Comparison of ENCODE assay signal across 9 cellular contexts in the genomic region with DNA sequence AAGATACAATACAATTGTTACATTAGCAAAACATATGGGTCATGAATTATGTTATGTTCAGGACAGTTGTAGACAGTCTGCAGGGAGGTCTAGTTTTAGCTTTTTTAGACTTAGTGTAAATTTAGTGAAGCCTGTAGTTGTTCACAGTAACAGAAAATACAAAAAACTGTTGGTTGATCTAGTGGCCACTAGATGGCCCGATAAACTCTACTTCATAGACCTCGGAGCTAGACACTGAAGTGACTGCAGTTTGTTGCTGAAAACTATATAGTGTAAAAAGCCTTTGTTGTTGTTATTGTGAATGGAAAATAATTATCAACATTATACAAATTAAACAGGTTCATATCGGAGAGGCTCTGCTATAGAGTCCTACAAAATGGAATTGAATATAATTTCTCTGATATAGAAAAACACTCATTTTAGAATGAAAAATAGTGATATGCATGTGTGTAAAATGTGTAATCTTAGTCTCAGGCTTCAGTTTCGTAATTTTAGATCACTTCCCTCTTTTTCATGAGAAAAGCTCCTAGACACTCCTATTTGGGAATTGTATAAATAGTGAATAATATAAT. TPM values are rescaled to one million over a fixed set of nuclear protein-coding genes. Genes with fewer than 3 reads are reported as not detected.
DNase-seq lines count a peak whose midpoint lies in the region; ATAC-seq, FAIRE-seq and TF ChIP-seq lines count a peak whose summit lies in the region.
"Had no signal": no experiment of that assay in that cellular context is flagged by ENCODE, and none has a peak within 500 bp of the region (broad histone marks: within the 10 kb centered on the region; RNA-seq: fewer than 3 reads in every experiment).

No MANE protein-coding gene starts in this region.

- no peaks in the 10 kb centered on the region for H3F3A ChIP-seq in SK-N-SH (replicated peaks; ENCODE audit: insufficient read depth)

- POLR2A ChIA-PET in SK-N-SH (lab: Yijun Ruan, JAX), result no interaction called here

- DNase-seq in AG20443 (ENCODE audit: low spot score) (peak; percentile 23), SK-N-SH (peak; percentile 38), DMS153 (lab: John Stamatoyannopoulos, UW) (no peak)
- DNase-seq in activated CD4-positive, alpha-beta T cell treated with anti-CD3 and anti-CD28 coated beads, Interleukin-2, amount 10 ng/mL, durations not matched to agents 24 days and 14 days, result no peak
- DNase-seq in activated T-cell treated with anti-CD3 and anti-CD28 coated beads, Interleukin-2, amount 50 U/mL, for 4 hours, result no peak

- WGBS in SK-N-SH (ENCODE audit: low lambda C conversion rate), result 2% methylated on average over 4 of the region's 4 CpGs

- TF ChIP-seq RAD21 in SK-N-SH (IDR thresholded peaks at IDR 0.05; ENCODE audit: low read length), result peak; percentile 22

- TF ChIP-seq EP300 in SK-N-SH (IDR thresholded peaks at IDR 0.05; ENCODE audit: borderline replicate concordance in 1 of 2, low read depth in 1 of 2, low read length in 1 of 2), result no peak

- no peaks in the 10 kb centered on the region for H4K20me1 ChIP-seq in SK-N-SH (ENCODE audit: insufficient read depth)

- H3K4me3 ChIP-seq in HUES48 (ENCODE audit: low read depth, low read length), result 0 out of 2 replicates have a peak overlapping the region, but pooled peaks have one; percentile 14
- H3K4me3 ChIP-seq in SK-N-SH (ENCODE audit: low read depth in 2 of 2, low read length in 1 of 2), result no peak overlapping the region

- no peak overlapping the region for H3K4me3 Mint-ChIP-seq in activated CD4-positive, alpha-beta T cell treated with anti-CD3 and anti-CD28 coated beads, Interleukin-2, amount 10 ng/mL, durations not matched to agents 24 days and 14 days
- no peak overlapping the region for H3K4me3 Mint-ChIP-seq in activated T-cell treated with anti-CD3 and anti-CD28 coated beads, Interleukin-2, amount 50 U/mL, for 4 hours
- H3K4me3 Mint-ChIP-seq: central memory CD8-positive, alpha-beta T cell had no signal

- H3K9me2 ChIP-seq in SK-N-SH, result no peaks in the 10 kb centered on the region

- H3K9me3 ChIP-seq in HUES48 (ENCODE audit: control insufficient read depth, insufficient read depth, low read length) (peaks cover 46% of the 10 kb centered on the region), SK-N-SH (no peaks in the 10 kb centered on the region)

- H2AFZ ChIP-seq in SK-N-SH (ENCODE audit: low read depth), result no peak overlapping the region

- no peak overlapping the region for H3K4me2 ChIP-seq in SK-N-SH

- H3K36me3 Mint-ChIP-seq in activated CD4-positive, alpha-beta T cell treated with anti-CD3 and anti-CD28 coated beads, Interleukin-2, amount 10 ng/mL, durations not matched to agents 24 days and 14 days (ENCODE audit: low read depth), result no peaks in the 10 kb centered on the region
- H3K36me3 Mint-ChIP-seq in activated T-cell treated with anti-CD3 and anti-CD28 coated beads, Interleukin-2, amount 50 U/mL, for 4 hours (ENCODE audit: insufficient read depth), result no peaks in the 10 kb centered on the region

- no peaks in the 10 kb centered on the region for H3K36me3 ChIP-seq in HUES48 (ENCODE audit: control insufficient read depth, insufficient read depth, low read length)
- H3K36me3 ChIP-seq in SK-N-SH (replicated peaks in 1 of 2; ENCODE audit: control insufficient read depth in 1 of 2, insufficient read depth in 2 of 2, low read length in 1 of 2), result no peaks in the 10 kb centered on the region

- peak; percentile 67 for TF ChIP-seq CTCF in SK-N-SH (IDR thresholded peaks at IDR 0.05)

- CTCF ChIA-PET in SK-N-SH (lab: Yijun Ruan, JAX), result interaction anchor here (0.6 to 5.2 kb wide), 15 partner anchors 8 to 1813 kb away, joined by 3 to 22 read pairs (median 3); a partner anchor contains a TSS

- H3K4me1 Mint-ChIP-seq in activated CD4-positive, alpha-beta T cell treated with anti-CD3 and anti-CD28 coated beads, Interleukin-2, amount 10 ng/mL, durations not matched to agents 24 days and 14 days, result no peaks in the 10 kb centered on the region
- no peaks in the 10 kb centered on the region for H3K4me1 Mint-ChIP-seq in activated T-cell treated with anti-CD3 and anti-CD28 coated beads, Interleukin-2, amount 50 U/mL, for 4 hours (ENCODE audit: low read depth)
- H3K4me1 Mint-ChIP-seq: central memory CD8-positive, alpha-beta T cell had no signal

- ATAC-seq in GM21786 (IDR thresholded peaks at IDR 0.05; ENCODE audit: unreplicated experiment), result no peak
- no peak for ATAC-seq in activated T-cell treated with anti-CD3 and anti-CD28 coated beads, Interleukin-2, amount 50 U/mL, for 4 hours

- no peaks in the 10 kb centered on the region for H3K27me3 Mint-ChIP-seq in activated CD4-positive, alpha-beta T cell treated with anti-CD3 and anti-CD28 coated beads, Interleukin-2, amount 10 ng/mL, durations not matched to agents 24 days and 14 days
- H3K27me3 Mint-ChIP-seq in activated T-cell treated with anti-CD3 and anti-CD28 coated beads, Interleukin-2, amount 50 U/mL, for 4 hours (ENCODE audit: low read depth), result peaks cover 11% of the 10 kb centered on the region

- H3K27me3 ChIP-seq in HUES48 (ENCODE audit: control insufficient read depth, insufficient read depth, low read length) (peaks cover 81% of the 10 kb centered on the region), SK-N-SH (ENCODE audit: insufficient read depth) (peaks cover 10% of the 10 kb centered on the region; the same call in 1 of the 2 replicates)

- H3K9ac ChIP-seq in HUES48 (ENCODE audit: low read depth, low read length) (no peak overlapping the region), SK-N-SH (no peak overlapping the region)

- H3K9me3 Mint-ChIP-seq in activated CD4-positive, alpha-beta T cell treated with anti-CD3 and anti-CD28 coated beads, Interleukin-2, amount 10 ng/mL, durations not matched to agents 24 days and 14 days, result no peaks in the 10 kb centered on the region
- no peaks in the 10 kb centered on the region for H3K9me3 Mint-ChIP-seq in activated T-cell treated with anti-CD3 and anti-CD28 coated beads, Interleukin-2, amount 50 U/mL, for 4 hours
- H3K9me3 Mint-ChIP-seq: central memory CD8-positive, alpha-beta T cell had no signal

- no peak overlapping the region for H3K27ac Mint-ChIP-seq in activated CD4-positive, alpha-beta T cell treated with anti-CD3 and anti-CD28 coated beads, Interleukin-2, amount 10 ng/mL, durations not matched to agents 24 days and 14 days

- H3K27ac ChIP-seq in HUES48 (ENCODE audit: low read depth, low read length) (peak overlapping the region; percentile 28), SK-N-SH (ENCODE audit: low read depth in 2 of 2, low read length in 1 of 2) (no peak overlapping the region)

- no peaks in the 10 kb centered on the region for H3K79me2 ChIP-seq in SK-N-SH (ENCODE audit: insufficient read depth)

- intact Hi-C loops in activated CD4-positive, alpha-beta T cell treated with anti-CD3 and anti-CD28 coated beads, Interleukin-2, amount 10 ng/mL, durations not matched to agents 24 days and 14 days (cut with micrococcal nuclease), result no loop called here

- peaks cover 5% of the 10 kb centered on the region; the same call in 1 of the 2 replicates for H3K4me1 ChIP-seq in HUES48 (ENCODE audit: control insufficient read depth, insufficient read depth, low read length)
- H3K4me1 ChIP-seq in SK-N-SH (ENCODE audit: control insufficient read depth in 1 of 2, insufficient read depth in 2 of 2, low read depth in 1 of 2, low read length in 1 of 2), result no peaks in the 10 kb centered on the region

- FAIRE-seq in islet of Langerhans (lab: Jason Lieb, UNC), result peak; percentile 82

TF ChIP-seq in SK-N-SH, 30 proteins besides CTCF, POLR2A, EP300 and RAD21 (continues in another document):
- TF ChIP-seq, protein P1, sequence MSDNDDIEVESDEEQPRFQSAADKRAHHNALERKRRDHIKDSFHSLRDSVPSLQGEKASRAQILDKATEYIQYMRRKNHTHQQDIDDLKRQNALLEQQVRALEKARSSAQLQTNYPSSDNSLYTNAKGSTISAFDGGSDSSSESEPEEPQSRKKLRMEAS (IDR thresholded peaks at IDR 0.05; ENCODE audit: low read depth), result no peak
- TF ChIP-seq MXI1 (IDR thresholded peaks at IDR 0.05; ENCODE audit: low read depth, low read length) (no peak), RFX5 (IDR thresholded peaks at IDR 0.05; ENCODE audit: low read length) (no peak), SMC3 (IDR thresholded peaks at IDR 0.05; ENCODE audit: low read depth, low read length) (no peak; the same call in 1 of the 2 replicates), RCOR1 (IDR thresholded peaks at IDR 0.05; ENCODE audit: low read length) (no peak), NFIC (IDR thresholded peaks at IDR 0.05; ENCODE audit: borderline replicate concordance) (no peak), GABPA (IDR thresholded peaks at IDR 0.05; ENCODE audit: low read depth) (no peak)
- TF ChIP-seq, protein P2, sequence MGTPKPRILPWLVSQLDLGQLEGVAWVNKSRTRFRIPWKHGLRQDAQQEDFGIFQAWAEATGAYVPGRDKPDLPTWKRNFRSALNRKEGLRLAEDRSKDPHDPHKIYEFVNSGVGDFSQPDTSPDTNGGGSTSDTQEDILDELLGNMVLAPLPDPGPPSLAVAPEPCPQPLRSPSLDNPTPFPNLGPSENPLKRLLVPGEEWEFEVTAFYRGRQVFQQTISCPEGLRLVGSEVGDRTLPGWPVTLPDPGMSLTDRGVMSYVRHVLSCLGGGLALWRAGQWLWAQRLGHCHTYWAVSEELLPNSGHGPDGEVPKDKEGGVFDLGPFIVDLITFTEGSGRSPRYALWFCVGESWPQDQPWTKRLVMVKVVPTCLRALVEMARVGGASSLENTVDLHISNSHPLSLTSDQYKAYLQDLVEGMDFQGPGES (IDR thresholded peaks at IDR 0.05; ENCODE audit: low read depth, low read length), result no peak
- TF ChIP-seq, protein P3, sequence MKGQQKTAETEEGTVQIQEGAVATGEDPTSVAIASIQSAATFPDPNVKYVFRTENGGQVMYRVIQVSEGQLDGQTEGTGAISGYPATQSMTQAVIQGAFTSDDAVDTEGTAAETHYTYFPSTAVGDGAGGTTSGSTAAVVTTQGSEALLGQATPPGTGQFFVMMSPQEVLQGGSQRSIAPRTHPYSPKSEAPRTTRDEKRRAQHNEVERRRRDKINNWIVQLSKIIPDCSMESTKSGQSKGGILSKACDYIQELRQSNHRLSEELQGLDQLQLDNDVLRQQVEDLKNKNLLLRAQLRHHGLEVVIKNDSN (IDR thresholded peaks at IDR 0.05; ENCODE audit: borderline replicate concordance, low read depth), result no peak

RNA-seq across cellular contexts. Expression of a gene that starts 18.3 kb away (rescaled TPM):
- polyA plus RNA-seq in SK-N-SH (2012; rRNA removed), result 0.03 TPM in 2 replicates
- 0.01 TPM in 2 replicates for polyA plus RNA-seq in SK-N-SH (2012; cell fraction: cytosol; rRNA removed)
- polyA plus RNA-seq in SK-N-SH (2012; cell fraction: nucleus; rRNA removed), result 0.05 and 0.07 TPM in 2 replicates
- total RNA-seq in activated CD4-positive, alpha-beta T cell treated with anti-CD3 and anti-CD28 coated beads, Interleukin-2, amount 10 ng/mL, durations not matched to agents 24 days and 14 days, result not detected in 2 replicates
- not detected for total RNA-seq in activated T-cell treated with anti-CD3 and anti-CD28 coated beads, Interleukin-2, amount 50 U/mL, for 4 hours

RNA-seq across cellular contexts. Expression of a gene that starts 57.8 kb away (rescaled TPM):
- polyA plus RNA-seq in SK-N-SH (2012; rRNA removed), result 23.3 and 31.6 TPM in 2 replicates
- polyA plus RNA-seq in SK-N-SH (2012; cell fraction: cytosol; rRNA removed), result 20.0 and 24.7 TPM in 2 replicates
- polyA plus RNA-seq in SK-N-SH (2012; cell fraction: nucleus; rRNA removed), result 15.4 and 18.2 TPM in 2 replicates
- 3.1 and 3.6 TPM in 2 replicates for total RNA-seq in activated CD4-positive, alpha-beta T cell treated with anti-CD3 and anti-CD28 coated beads, Interleukin-2, amount 10 ng/mL, durations not matched to agents 24 days and 14 days
- 1 to 10 TPM in 1 of 3 donors, under 1 TPM in 2; 0.33 to 1.3 (median 0.66) TPM for total RNA-seq in activated T-cell treated with anti-CD3 and anti-CD28 coated beads, Interleukin-2, amount 50 U/mL, for 4 hours

Comparison
In these comparisons a context has a peak if more than half of its experiments do, and no peak if none do; other contexts are left out.
1. DNase-seq: peak in AG20443 (single experiment) and SK-N-SH (single experiment); none in DMS153 (single experiment), activated CD4-positive, alpha-beta T cell treated with anti-CD3 and anti-CD28 coated beads, Interleukin-2, amount 10 ng/mL, durations not matched to agents 24 days and 14 days (single experiment) and activated T-cell treated with anti-CD3 and anti-CD28 coated beads, Interleukin-2, amount 50 U/mL, for 4 hours (single experiment).